11 cellular contexts compared by ENCODE assay signal in genomic region chr3:186875708-186876107, GRCh38. TPM values are rescaled to one million over a fixed set of nuclear protein-coding genes. Genes with fewer than 3 reads are reported as not detected.
"Had no signal": no experiment of that assay in that cellular context is flagged by ENCODE, and none has a peak within 500 bp of the region (broad histone marks: within the 10 kb centered on the region; RNA-seq: fewer than 3 reads in every experiment).

No MANE protein-coding gene starts in this region.

- H3K27ac Mint-ChIP-seq: HFFc6, IgD-negative memory B cell had no signal

- H3K4me3 Mint-ChIP-seq: HFFc6, IgD-negative memory B cell had no signal

- DNase-seq: GM23248, GOT3, H7, HFFc6 had no signal

- H2AFZ ChIP-seq: GM23248 had no signal

- H3K36me3 ChIP-seq: HAP-1 had no signal

- H3K9me3 ChIP-seq: HAP-1 had no signal

- H3K4me3 ChIP-seq: GM23248, HAP-1 had no signal

- FAIRE-seq: HepG2 had no signal

- H3K27ac ChIP-seq: GM23248, HL-60 had no signal

- ATAC-seq: HCT116, HepG2 had no signal

- H3K9me3 Mint-ChIP-seq: HFFc6, IgD-negative memory B cell had no signal

- H3K9ac ChIP-seq: GM23248 had no signal

RNA-seq across cellular contexts. Expression of gene ADIPOQ, which starts 33.2 kb away (rescaled TPM):
- total RNA-seq: GM23248, H4, H7, HepG2, HFFc6, HT1080 had no signal
- polyA plus RNA-seq: GM23248, HepG2, IgD-negative memory B cell had no signal

RNA-seq across cellular contexts. Expression of gene ST6GAL1, which starts 54.6 kb away (rescaled TPM):
- total RNA-seq: GM23248 had no signal
